Comparison of ENCODE assay signal across 25 cellular contexts in the genomic region with DNA sequence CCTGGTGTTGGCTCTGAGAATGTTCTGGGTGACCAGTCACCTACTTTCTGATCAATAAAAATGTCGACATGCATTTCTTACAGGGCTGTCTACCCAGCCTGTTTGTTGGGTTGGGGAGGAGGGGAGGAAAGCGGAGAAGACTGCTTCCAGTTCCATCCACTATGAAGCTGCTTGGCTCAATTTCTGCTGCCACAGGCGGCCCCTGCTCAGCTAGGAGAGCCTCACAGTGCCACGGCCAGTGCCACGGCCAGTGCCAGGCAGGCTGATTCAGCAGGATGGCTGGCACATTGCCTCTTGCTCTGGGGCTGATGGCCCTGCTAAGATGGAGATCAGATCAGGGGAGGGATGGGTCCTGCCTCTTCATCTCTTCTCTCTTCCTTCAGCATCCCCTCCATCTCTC. TPM values are rescaled to one million over a fixed set of nuclear protein-coding genes. Genes with fewer than 3 reads are reported as not detected.
"Had no signal": no experiment of that assay in that cellular context is flagged by ENCODE, and none has a peak within 500 bp of the region (broad histone marks: within the 10 kb centered on the region; RNA-seq: fewer than 3 reads in every experiment).

No MANE protein-coding gene starts in this region.

- ATAC-seq: activated CD4-positive, alpha-beta T cell treated with anti-CD3 and anti-CD28 coated beads for 36 hours; activated T-cell treated with anti-CD3 and anti-CD28 coated beads, Interleukin-2, amount 50 U/mL, for 4 hours; left ventricle myocardium superior; natural killer cell; stimulated activated effector memory CD8-positive, alpha-beta T cell treated with anti-CD3 and anti-CD28 coated beads, Interleukin-12 subunit alpha, Interleukin-12 subunit beta, amount 100 ng/mL, for 72 hours; stimulated activated naive CD8-positive, alpha-beta T cell treated with anti-CD3 and anti-CD28 coated beads, Interleukin-15, amount 100 ng/mL, for 72 hours had no signal

- H3K4me1 ChIP-seq: colonic mucosa, esophagus muscularis mucosa, tibial artery had no signal

- H2AFZ ChIP-seq: hepatocyte had no signal

- H3K27me3 ChIP-seq: colonic mucosa, hepatocyte had no signal

- H3K36me3 ChIP-seq: colonic mucosa, esophagus muscularis mucosa, tibial artery had no signal

- H3K9me3 ChIP-seq: colonic mucosa, esophagus muscularis mucosa, tibial artery had no signal

- H3K27ac ChIP-seq: colonic mucosa, esophagus muscularis mucosa, hepatocyte, tibial artery had no signal

- DNase-seq: activated B cell treated with CpG ODN at 0.5 μM for 24 hours; activated CD4-positive, alpha-beta T cell treated with anti-CD3 and anti-CD28 coated beads for 36 hours; activated CD4-positive, alpha-beta T cell treated with anti-CD3 and anti-CD28 coated beads, Interleukin-2, amount 50 U/mL, for 48 hours; activated CD8-positive, alpha-beta memory T cell treated with anti-CD3 and anti-CD28 coated beads, Interleukin-2, amount 50 U/mL, for 48 hours; activated naive CD4-positive, alpha-beta T cell; activated naive CD8-positive, alpha-beta T cell treated with anti-CD3 and anti-CD28 coated beads, Interleukin-2, amount 10 ng/mL, durations not matched to agents 7 days and 5 days; activated T-cell treated with anti-CD3 and anti-CD28 coated beads, Interleukin-2, amount 50 U/mL, for 4 hours; colonic mucosa; left ventricle myocardium superior; midbrain; natural killer cell; occipital lobe; stimulated activated CD4-positive, alpha-beta T cell treated with anti-CD3 and anti-CD28 coated beads, Interleukin-2, amount 100 ng/mL, for 24 hours; stimulated activated naive CD8-positive, alpha-beta T cell treated with anti-CD3 and anti-CD28 coated beads, Interleukin-15, amount 100 ng/mL, for 72 hours; T1000; tibial artery had no signal

- H3K79me2 ChIP-seq: hepatocyte had no signal

- H3K4me3 ChIP-seq: colonic mucosa, esophagus muscularis mucosa, hepatocyte, tibial artery had no signal

- H3K4me2 ChIP-seq: hepatocyte had no signal

RNA-seq across cellular contexts. Expression of gene PADI3, which starts 3.0 kb away (rescaled TPM):
- total RNA-seq: activated B cell treated with CpG ODN at 0.5 μM for 24 hours; activated CD4-positive, alpha-beta T cell treated with anti-CD3 and anti-CD28 coated beads for 36 hours; activated CD8-positive, alpha-beta memory T cell treated with anti-CD3 and anti-CD28 coated beads for 36 hours; activated naive CD8-positive, alpha-beta T cell treated with anti-CD3 and anti-CD28 coated beads, Interleukin-2, amount 10 ng/mL, durations not matched to agents 7 days and 5 days; activated T-cell treated with anti-CD3 and anti-CD28 coated beads, Interleukin-2, amount 50 U/mL, for 4 hours; activated T-helper 2 cell treated with anti-CD3 and anti-CD28 coated beads, Interferon-gamma antibody, Interleukin-2, Interleukin-4, amounts not matched to agents 10 μg/mL and 5 μg/mL and 100 μg/mL, durations not matched to agents 14 hours and 24 hours and 36 hours; esophagus muscularis mucosa; frontal cortex; hepatocyte; left ventricle myocardium superior; natural killer cell; occipital lobe; posterior vena cava; skeletal muscle tissue; T-helper 1 cell treated with Interleukin-12 subunit alpha and Interleukin-12 subunit beta and Interleukin-4 antibody, amounts not matched to agents 30 ng/mL and 1 ng/mL, for 36 hours had no signal
- polyA plus RNA-seq: hepatocyte had no signal

RNA-seq across cellular contexts. Expression of gene PADI1, which starts 41.0 kb away (rescaled TPM):
- total RNA-seq: activated B cell treated with CpG ODN at 0.5 μM for 24 hours; activated CD4-positive, alpha-beta T cell treated with anti-CD3 and anti-CD28 coated beads for 36 hours; activated CD8-positive, alpha-beta memory T cell treated with anti-CD3 and anti-CD28 coated beads for 36 hours; activated naive CD8-positive, alpha-beta T cell treated with anti-CD3 and anti-CD28 coated beads, Interleukin-2, amount 10 ng/mL, durations not matched to agents 7 days and 5 days; activated T-cell treated with anti-CD3 and anti-CD28 coated beads, Interleukin-2, amount 50 U/mL, for 4 hours; activated T-helper 2 cell treated with anti-CD3 and anti-CD28 coated beads, Interferon-gamma antibody, Interleukin-2, Interleukin-4, amounts not matched to agents 10 μg/mL and 5 μg/mL and 100 μg/mL, durations not matched to agents 14 hours and 24 hours and 36 hours; frontal cortex; hepatocyte; left ventricle myocardium superior; natural killer cell; occipital lobe; posterior vena cava; skeletal muscle tissue; T-helper 1 cell treated with Interleukin-12 subunit alpha and Interleukin-12 subunit beta and Interleukin-4 antibody, amounts not matched to agents 30 ng/mL and 1 ng/mL, for 36 hours had no signal
- polyA plus RNA-seq: hepatocyte had no signal
